8 cellular contexts compared by ENCODE assay signal in genomic region chr7:107338080-107338479, GRCh38.
"Had no signal": no experiment of that assay in that cellular context is flagged by ENCODE, and none has a peak within 500 bp of the region (broad histone marks: within the 10 kb centered on the region; RNA-seq: fewer than 3 reads in every experiment).

No MANE protein-coding gene starts in this region.

- H3K9ac ChIP-seq: KMS-11 had no signal

- H3K4me2 ChIP-seq: KMS-11 had no signal

- FAIRE-seq: HepG2, HTR-8/SVneo had no signal

- DNase-seq: IMR-90, Karpas-422, KBM-7, KG1 had no signal

- ATAC-seq: HepG2 had no signal

- H3K27ac ChIP-seq: HL-60, KMS-11 had no signal
